29 cellular contexts compared by ENCODE assay signal in genomic region chr11:12569499-12570040, GRCh38.
DNase-seq lines count a peak whose midpoint lies in the region; ATAC-seq and TF ChIP-seq lines count a peak whose summit lies in the region.
"Had no signal": no experiment of that assay in that cellular context is flagged by ENCODE, and none has a peak within 500 bp of the region (broad histone marks: within the 10 kb centered on the region; RNA-seq: fewer than 3 reads in every experiment).

No MANE protein-coding gene starts in this region.

- H2BK120ac ChIP-seq in trophoblast cell (ENCODE audit: insufficient read depth, low read length, poor library complexity), result no peak overlapping the region

- ATAC-seq in stimulated activated naive CD8-positive, alpha-beta T cell treated with anti-CD3 and anti-CD28 coated beads, Interleukin-15, Interleukin-2, amounts not matched to agents 100 U/mL and 50 U/mL, for 24 hours, result no peak
- ATAC-seq in HG02970 (IDR thresholded peaks at IDR 0.05; ENCODE audit: low FRiP score, unreplicated experiment) (no peak), HG02870 (IDR thresholded peaks at IDR 0.05; ENCODE audit: unreplicated experiment) (no peak)
- ATAC-seq: activated naive CD8-positive, alpha-beta T cell treated with anti-CD3 and anti-CD28 coated beads, Interleukin-2, amount 50 U/mL, for 24 hours; gastroesophageal sphincter; left lobe of liver; naive thymus-derived CD4-positive, alpha-beta T cell; PC-3; psoas muscle had no signal

- no peak overlapping the region for H2AK5ac ChIP-seq in trophoblast cell (ENCODE audit: low read length)

- no peak overlapping the region for H2BK5ac ChIP-seq in trophoblast cell (ENCODE audit: low read depth, low read length, poor library complexity)

- peaks cover 8% of the 10 kb centered on the region; the same call in 1 of the 2 replicates for H3K9me3 ChIP-seq in MG63
- H3K9me3 ChIP-seq in trophoblast cell (ENCODE audit: insufficient read depth, low read depth, low read length), result peaks cover 3% of the 10 kb centered on the region
- H3K9me3 ChIP-seq: sigmoid colon had no signal

- peak overlapping the region; percentile 14 for H3K27ac ChIP-seq in trophoblast cell (ENCODE audit: low read depth, low read length)
- H3K27ac ChIP-seq: gastroesophageal sphincter, hepatocyte, KMS-11, psoas muscle, VCaP had no signal

- no peak overlapping the region for H2BK12ac ChIP-seq in trophoblast cell (ENCODE audit: low read length)

- no peak overlapping the region for H4K8ac ChIP-seq in trophoblast cell (ENCODE audit: low read depth, low read length)

- H3K4me3 ChIP-seq in MG63, result no peak overlapping the region
- no peak overlapping the region for H3K4me3 ChIP-seq in fibroblast of mammary gland (ENCODE audit: control insufficient read depth, low read depth, low read length)
- no peak overlapping the region for H3K4me3 ChIP-seq in trophoblast cell (ENCODE audit: low read depth, low read length)
- H3K4me3 ChIP-seq: gastroesophageal sphincter, hepatocyte, psoas muscle, sigmoid colon had no signal

- no peak overlapping the region for H3K18ac ChIP-seq in trophoblast cell (ENCODE audit: low read length)

- H2AFZ ChIP-seq in trophoblast cell (ENCODE audit: insufficient read depth, low read length, poor library complexity), result no peak overlapping the region
- H2AFZ ChIP-seq: hepatocyte had no signal

- no peak overlapping the region for H3K9ac ChIP-seq in trophoblast cell (ENCODE audit: low read length)
- H3K9ac ChIP-seq: KMS-11 had no signal

- DNase-seq in GM04503 (ENCODE audit: low read depth) (peak; percentile 51), MG63 (peak; percentile 32), fibroblast of mammary gland (ENCODE audit: low read depth) (peak; percentile 38), trophoblast cell (peak; percentile 61 to 80)
- no peak for DNase-seq in activated CD4-positive, alpha-beta T cell treated with anti-CD3 and anti-CD28 coated beads, Interleukin-2, amount 50 U/mL, for 4 hours
- no peak for DNase-seq in stimulated activated naive CD8-positive, alpha-beta T cell treated with anti-CD3 and anti-CD28 coated beads, Interleukin-15, Interleukin-2, amounts not matched to agents 100 U/mL and 50 U/mL, for 24 hours
- DNase-seq: activated CD4-positive, alpha-beta T cell treated with anti-CD3 and anti-CD28 coated beads for 48 hours; activated gamma-delta T cell treated with Interleukin-2 at 50 U/mL for 16 hours; activated naive CD8-positive, alpha-beta T cell treated with anti-CD3 and anti-CD28 coated beads, Interleukin-2, amount 50 U/mL, for 24 hours; activated T-cell treated with anti-CD3 and anti-CD28 coated beads, Interleukin-2, amount 50 U/mL, for 24 hours; Calu3; effector CD8-positive, alpha-beta T cell; H9; naive thymus-derived CD4-positive, alpha-beta T cell; NCI-H1436; NCI-H510A treated with DMSO at 0.1 percent for 48 hours; NK-92 treated with Interleukin-12 subunit alpha and Interleukin-12 subunit beta, amount 100 ng/mL, for 24 hours; PC-3; psoas muscle; Right ventricle myocardium superior; sigmoid colon; stimulated activated naive CD4-positive, alpha-beta T cell had no signal

- H3K14ac ChIP-seq in trophoblast cell (ENCODE audit: low read length), result no peak overlapping the region

- H3K23ac ChIP-seq in trophoblast cell (ENCODE audit: low read length), result no peak overlapping the region

- no peaks in the 10 kb centered on the region for H3K36me3 ChIP-seq in MG63
- H3K36me3 ChIP-seq in trophoblast cell (ENCODE audit: control insufficient read depth in 1 of 2, insufficient read depth in 2 of 2, low read length in 2 of 2), result no peaks in the 10 kb centered on the region
- H3K36me3 ChIP-seq: gastroesophageal sphincter, sigmoid colon had no signal

- no peaks in the 10 kb centered on the region for H3K79me2 ChIP-seq in trophoblast cell (ENCODE audit: control insufficient read depth, insufficient read depth, low read length, poor library complexity)
- H3K79me2 ChIP-seq: hepatocyte had no signal

- no peak overlapping the region for H4K12ac ChIP-seq in trophoblast cell (ENCODE audit: low read depth, low read length)

- H4K91ac ChIP-seq in trophoblast cell (ENCODE audit: low read depth, low read length), result no peak overlapping the region

- H3K4me1 ChIP-seq in trophoblast cell (ENCODE audit: control insufficient read depth in 1 of 2, insufficient read depth in 2 of 2, low read length in 2 of 2), result peaks cover 0 to 3% of the 10 kb centered on the region in 2 experiments
- H3K4me1 ChIP-seq: gastroesophageal sphincter, psoas muscle had no signal

- H3K79me1 ChIP-seq in trophoblast cell (ENCODE audit: low read length), result peaks cover 15% of the 10 kb centered on the region

- no peak for TF ChIP-seq CTCF in fibroblast of mammary gland (conservative IDR thresholded peaks at IDR 0.05; ENCODE audit: control insufficient read depth, insufficient read depth, low read depth, low read length)

- no CpG with 5 or more reads among the region's 1 CpG for WGBS in trophoblast cell (ENCODE audit: extremely low coverage, insufficient coverage, insufficient read length)

- H3K4ac ChIP-seq in trophoblast cell (ENCODE audit: low read depth, low read length), result no peak overlapping the region

- no peak overlapping the region for H3K4me2 ChIP-seq in trophoblast cell (ENCODE audit: low read length)
- H3K4me2 ChIP-seq: hepatocyte, KMS-11 had no signal

- H3K27me3 ChIP-seq in MG63 (no peaks in the 10 kb centered on the region), trophoblast cell (ENCODE audit: insufficient read depth, low read length) (no peaks in the 10 kb centered on the region)
- H3K27me3 ChIP-seq: gastroesophageal sphincter, hepatocyte, sigmoid colon had no signal

Comparison
In these comparisons a context has a peak if more than half of its experiments do, and no peak if none do; other contexts are left out.
1. DNase-seq: peak in GM04503 (single experiment), MG63 (single experiment), fibroblast of mammary gland (single experiment) and trophoblast cell (2 of 2); none in activated CD4-positive, alpha-beta T cell treated with anti-CD3 and anti-CD28 coated beads, Interleukin-2, amount 50 U/mL, for 4 hours (0 of 2) and stimulated activated naive CD8-positive, alpha-beta T cell treated with anti-CD3 and anti-CD28 coated beads, Interleukin-15, Interleukin-2, amounts not matched to agents 100 U/mL and 50 U/mL, for 24 hours (single experiment).